ENCODE assay signal across 8 cellular contexts in genomic region chr16:69188716-69189115, GRCh38. TPM values are rescaled to one million over a fixed set of nuclear protein-coding genes. Genes with fewer than 3 reads are reported as not detected.
DNase-seq lines count a peak whose midpoint lies in the region; ATAC-seq, FAIRE-seq and TF ChIP-seq lines count a peak whose summit lies in the region.

No MANE protein-coding gene starts in this region.

- H3K79me2 ChIP-seq in OCI-LY3 (ENCODE audit: low read length): peaks cover 37% of the 10 kb centered on the region
- peaks cover 61% of the 10 kb centered on the region for H3K79me2 ChIP-seq in endothelial cell of umbilical vein (ENCODE audit: control insufficient read depth, insufficient read depth, low read length)

- peak; percentile 67 for FAIRE-seq in endothelial cell of umbilical vein (lab: Jason Lieb, UNC)

- H3K9me3 ChIP-seq in CD8-positive, alpha-beta memory T cell (ENCODE audit: low read length): no peaks in the 10 kb centered on the region
- no peaks in the 10 kb centered on the region for H3K9me3 ChIP-seq in OCI-LY3 (ENCODE audit: insufficient read depth, low read length)
- H3K9me3 ChIP-seq in endothelial cell of umbilical vein (replicated peaks; ENCODE audit: control insufficient read depth, insufficient read depth, low read length): no peaks in the 10 kb centered on the region
- no peaks in the 10 kb centered on the region for H3K9me3 ChIP-seq in mucosa of descending colon

- H3K9ac ChIP-seq in OCI-LY3 (ENCODE audit: low read length) (peak overlapping the region; percentile 75), endothelial cell of umbilical vein (replicated peaks; ENCODE audit: extremely low read depth, insufficient read depth, low read length) (peak overlapping the region; percentile 77)

- peaks cover 0 to 2% of the 10 kb centered on the region in 2 donors for H3K27me3 Mint-ChIP-seq in CD8-positive, alpha-beta memory T cell

- DNase-seq in CD8-positive, alpha-beta memory T cell: no peak
- peak; percentile 54 for DNase-seq in endothelial cell of umbilical vein (ENCODE audit: low read depth, low spot score)
- DNase-seq in omental fat pad (ENCODE audit: low spot score): no peak
- DNase-seq in left colon: no peak
- no peak for DNase-seq in GM19240 (ENCODE audit: insufficient read length, low spot score)
- no peak for DNase-seq in mucosa of descending colon
- DNase-seq in OCI-M2 (lab: John Stamatoyannopoulos, UW; ENCODE audit: unreplicated experiment): no peak

- H4K20me1 ChIP-seq in OCI-LY3 (ENCODE audit: insufficient read depth, low read length): peaks cover 26% of the 10 kb centered on the region
- H4K20me1 ChIP-seq in endothelial cell of umbilical vein (replicated peaks; ENCODE audit: control insufficient read depth, extremely low read depth, insufficient read depth, low read length): no peaks in the 10 kb centered on the region

- no peaks in the 10 kb centered on the region for H3K36me3 ChIP-seq in CD8-positive, alpha-beta memory T cell (ENCODE audit: insufficient read depth, low read length)
- peaks cover 6% of the 10 kb centered on the region for H3K36me3 ChIP-seq in OCI-LY3 (replicated peaks; ENCODE audit: low read depth, low read length)
- no peaks in the 10 kb centered on the region for H3K36me3 ChIP-seq in endothelial cell of umbilical vein (ENCODE audit: control insufficient read depth in 2 of 2, extremely low read depth in 1 of 2, insufficient read depth in 2 of 2, low read length in 2 of 2)
- no peaks in the 10 kb centered on the region for H3K36me3 ChIP-seq in mucosa of descending colon (ENCODE audit: low read depth)

- CTCF ChIA-PET in CD8-positive, alpha-beta memory T cell (lab: Charles Lee): interaction anchor here (0.9 to 4.3 kb wide), 3 partner anchors 10 to 99 kb away, joined by 3 to 21 read pairs (median 3); no protein-coding TSS in a partner anchor
- CTCF ChIA-PET in endothelial cell of umbilical vein (lab: Charles Lee): interaction anchor here (0.8 to 2.9 kb wide), 9 partner anchors 9 to 99 kb away, joined by 3 to 24 read pairs (median 6); no protein-coding TSS in a partner anchor

- H3K9me3 Mint-ChIP-seq in CD8-positive, alpha-beta memory T cell: no peaks in the 10 kb centered on the region

- dilution Hi-C loops in endothelial cell of umbilical vein (cut with MboI; ENCODE audit: extremely low pct_ligation_motif_present, low sequenced_read_pairs): no loop called here

- H3K36me3 Mint-ChIP-seq in CD8-positive, alpha-beta memory T cell: peaks cover 3 to 11% (median 4%) of the 10 kb centered on the region in 3 donors

- peak; percentile 74 for ATAC-seq in omental fat pad (ENCODE audit: low FRiP score)
- ATAC-seq in left colon: no peak
- ATAC-seq in mucosa of descending colon: no peak

- H3K4me2 ChIP-seq in OCI-LY3 (ENCODE audit: low read length) (peak overlapping the region; percentile 68), endothelial cell of umbilical vein (ENCODE audit: insufficient read depth, low read length) (peak overlapping the region; percentile 99)

- no peak for TF ChIP-seq POLR2A in endothelial cell of umbilical vein (IDR thresholded peaks at IDR 0.05; ENCODE audit: low read depth, low read length)

- H3K9me1 ChIP-seq in endothelial cell of umbilical vein (replicated peaks; ENCODE audit: control insufficient read depth, extremely low read depth, insufficient read depth, low read length): no peaks in the 10 kb centered on the region

- BruUV-seq in endothelial cell of umbilical vein (replicated peaks; lab: Mats Ljungman, UMichigan): no TSS peak

- H3K27ac Mint-ChIP-seq in CD8-positive, alpha-beta memory T cell: peak overlapping the region in 7 of 8 donors; percentile 55 to 96 (median 89)

- H3K4me3 Mint-ChIP-seq in CD8-positive, alpha-beta memory T cell: peak overlapping the region; percentile 88 to 96 (median 93)

- intact Hi-C loops in endothelial cell of umbilical vein (cut with micrococcal nuclease) (loop anchor here (1.0 to 5.0 kb wide), 2 partner anchors 37 to 1499 kb away; partner anchors contain the start of gene MTSS2), left colon (cut with DNase I, micrococcal nuclease) (no loop called here), mucosa of descending colon (cut with DNase I, micrococcal nuclease) (no loop called here)

- no peak overlapping the region for H2AFZ ChIP-seq in OCI-LY3 (ENCODE audit: low read depth, low read length)
- no peak overlapping the region for H2AFZ ChIP-seq in endothelial cell of umbilical vein (ENCODE audit: low read depth, low read length)

- POLR2A ChIA-PET in CD8-positive, alpha-beta memory T cell (lab: Charles Lee): interaction anchor here (1.1 kb wide), 1 partner anchor 20 kb away, joined by 6 read pairs; no protein-coding TSS in a partner anchor
- POLR2A ChIA-PET in endothelial cell of umbilical vein (lab: Charles Lee): no interaction called here

- H3K4me1 ChIP-seq in CD8-positive, alpha-beta memory T cell (ENCODE audit: insufficient read depth, low read length): peaks cover 42% of the 10 kb centered on the region
- peaks cover 14% of the 10 kb centered on the region for H3K4me1 ChIP-seq in OCI-LY3 (ENCODE audit: low read length)
- H3K4me1 ChIP-seq in endothelial cell of umbilical vein (ENCODE audit: control insufficient read depth, extremely low read depth, insufficient read depth, low read length): peaks cover 34% of the 10 kb centered on the region
- peaks cover 20% of the 10 kb centered on the region for H3K4me1 ChIP-seq in mucosa of descending colon (ENCODE audit: low read depth)

- H3K27me3 ChIP-seq in CD8-positive, alpha-beta memory T cell (ENCODE audit: insufficient read depth, low read length, poor library complexity, severe bottlenecking): no peaks in the 10 kb centered on the region
- H3K27me3 ChIP-seq in OCI-LY3 (ENCODE audit: low read depth, low read length) (no peaks in the 10 kb centered on the region), endothelial cell of umbilical vein (ENCODE audit: control insufficient read depth in 2 of 2, insufficient read depth in 2 of 2, low read length in 2 of 2) (no peaks in the 10 kb centered on the region)

- H3K4me1 Mint-ChIP-seq in CD8-positive, alpha-beta memory T cell: peaks cover 56 to 71% (median 66%) of the 10 kb centered on the region in 3 donors

- H3K4me3 ChIP-seq in CD8-positive, alpha-beta memory T cell (ENCODE audit: low read length): no peak overlapping the region
- H3K4me3 ChIP-seq in OCI-LY3 (ENCODE audit: low read length) (peak overlapping the region; percentile 88), endothelial cell of umbilical vein (replicated peaks in 1 of 3; ENCODE audit: insufficient read depth in 1 of 3, low read depth in 1 of 3, low read length in 3 of 3) (peak overlapping the region; percentile 82 to 93 (median 90)), mucosa of descending colon (no peak overlapping the region)

- no peak overlapping the region for H3K27ac ChIP-seq in CD8-positive, alpha-beta memory T cell (ENCODE audit: low read depth, low read length)
- no peak overlapping the region for H3K27ac ChIP-seq in OCI-LY3 (ENCODE audit: low read length)
- H3K27ac ChIP-seq in endothelial cell of umbilical vein (ENCODE audit: insufficient read depth, low read depth, low read length): peak overlapping the region; percentile 17

- TF ChIP-seq CTCF in OCI-LY3 (IDR thresholded peaks at IDR 0.05; ENCODE audit: low read depth, low read length) (no peak), endothelial cell of umbilical vein (IDR thresholded peaks at IDR 0.05; ENCODE audit: extremely low read depth in 1 of 2, insufficient read depth in 1 of 2, low read depth in 1 of 2, low read length in 2 of 2) (no peak), omental fat pad (IDR thresholded peaks at IDR 0.05) (no peak), mucosa of descending colon (IDR thresholded peaks at IDR 0.05) (no peak)

RNA-seq across cellular contexts. Expression of gene SNTB2, which starts 1.8 kb away (rescaled TPM):
- 10 to 100 TPM; 13.6 to 14.9 TPM for total RNA-seq in CD8-positive, alpha-beta memory T cell
- 28.2 TPM for polyA plus RNA-seq in CD8-positive, alpha-beta memory T cell
- total RNA-seq in endothelial cell of umbilical vein: 73.7 and 76.2 TPM in 2 replicates
- 19.4 and 24.9 TPM in 2 replicates for polyA plus RNA-seq in endothelial cell of umbilical vein
- 21.3 and 22.5 TPM in 2 replicates for polyA plus RNA-seq in endothelial cell of umbilical vein (2011; cell fraction: cytosol; rRNA removed)
- 55.2 and 60.1 TPM in 2 replicates for polyA plus RNA-seq in endothelial cell of umbilical vein (2011; cell fraction: nucleus; rRNA removed)
- polyA plus RNA-seq in endothelial cell of umbilical vein (2012): 32.0 and 39.8 TPM in 2 replicates
- polyA minus RNA-seq in endothelial cell of umbilical vein: 146 TPM in 2 replicates
- 31.3 TPM for polyA minus RNA-seq in endothelial cell of umbilical vein (2011; cell fraction: cytosol; rRNA and poly(A)+ RNA removed)
- 72.9 and 101 TPM in 2 replicates for polyA minus RNA-seq in endothelial cell of umbilical vein (2011; cell fraction: nucleus; rRNA and poly(A)+ RNA removed)
- total RNA-seq in omental fat pad: 10 to 100 TPM; 49.7 to 80.9 (median 59.3) TPM
- total RNA-seq in left colon: 10 to 100 TPM; 32.0 to 33.8 TPM
- 10 to 100 TPM; 28.7 to 50.9 (median 34.0) TPM for total RNA-seq in mucosa of descending colon

RNA-seq across cellular contexts. Expression of gene UTP4, which starts 56.3 kb away (rescaled TPM):
- 100 to 1,000 TPM; 150 to 155 TPM for total RNA-seq in CD8-positive, alpha-beta memory T cell
- 59.0 TPM for polyA plus RNA-seq in CD8-positive, alpha-beta memory T cell
- 56.1 and 60.2 TPM in 2 replicates for total RNA-seq in endothelial cell of umbilical vein
- 59.5 and 67.2 TPM in 2 replicates for polyA plus RNA-seq in endothelial cell of umbilical vein
- 52.8 and 58.9 TPM in 2 replicates for polyA plus RNA-seq in endothelial cell of umbilical vein (2011; cell fraction: cytosol; rRNA removed)
- polyA plus RNA-seq in endothelial cell of umbilical vein (2011; cell fraction: nucleus; rRNA removed): 66.5 and 81.0 TPM in 2 replicates
- 61.6 and 78.5 TPM in 2 replicates for polyA plus RNA-seq in endothelial cell of umbilical vein (2012)
- polyA minus RNA-seq in endothelial cell of umbilical vein: 108 and 115 TPM in 2 replicates
- polyA minus RNA-seq in endothelial cell of umbilical vein (2011; cell fraction: cytosol; rRNA and poly(A)+ RNA removed): 61.8 TPM
- polyA minus RNA-seq in endothelial cell of umbilical vein (2011; cell fraction: nucleus; rRNA and poly(A)+ RNA removed): 30.3 and 44.3 TPM in 2 replicates
- total RNA-seq in omental fat pad: 10 to 100 TPM; 32.9 to 85.7 (median 35.9) TPM
- 10 to 100 TPM; 20.8 to 22.9 TPM for total RNA-seq in left colon
- 10 to 100 TPM; 18.6 to 33.2 (median 24.6) TPM for total RNA-seq in mucosa of descending colon

RNA-seq across cellular contexts. Expression of gene CHTF8, which starts 56.3 kb away (rescaled TPM):
- total RNA-seq in CD8-positive, alpha-beta memory T cell: 100 to 1,000 TPM; 141 to 149 TPM
- 181 TPM for polyA plus RNA-seq in CD8-positive, alpha-beta memory T cell
- total RNA-seq in endothelial cell of umbilical vein (131 and 139 TPM in 2 replicates), omental fat pad (10 to 100 TPM; 53.7 to 61.3 (median 57.4) TPM), left colon (10 to 100 TPM; 84.4 to 90.3 TPM), mucosa of descending colon (100 to 1,000 TPM in 1 of 3 donors, 10 to 100 TPM in 2; 88.5 to 107 (median 94.5) TPM)
- 118 and 128 TPM in 2 replicates for polyA plus RNA-seq in endothelial cell of umbilical vein
- 127 and 133 TPM in 2 replicates for polyA plus RNA-seq in endothelial cell of umbilical vein (2011; cell fraction: cytosol; rRNA removed)
- polyA plus RNA-seq in endothelial cell of umbilical vein (2011; cell fraction: nucleus; rRNA removed): 63.8 and 68.0 TPM in 2 replicates
- polyA plus RNA-seq in endothelial cell of umbilical vein (2012): 89.0 and 122 TPM in 2 replicates
- 152 and 153 TPM in 2 replicates for polyA minus RNA-seq in endothelial cell of umbilical vein
- polyA minus RNA-seq in endothelial cell of umbilical vein (2011; cell fraction: cytosol; rRNA and poly(A)+ RNA removed): 99.5 TPM
- polyA minus RNA-seq in endothelial cell of umbilical vein (2011; cell fraction: nucleus; rRNA and poly(A)+ RNA removed): 38.2 and 38.7 TPM in 2 replicates

Comparison
In these comparisons a context has a peak if more than half of its experiments do, and no peak if none do; other contexts are left out.
1. H3K4me3 ChIP-seq: peak in OCI-LY3 (single experiment) and endothelial cell of umbilical vein (3 of 3); none in CD8-positive, alpha-beta memory T cell (single experiment) and mucosa of descending colon (single experiment).